ENCODE assay signal across 10 cellular contexts in the genomic region with DNA sequence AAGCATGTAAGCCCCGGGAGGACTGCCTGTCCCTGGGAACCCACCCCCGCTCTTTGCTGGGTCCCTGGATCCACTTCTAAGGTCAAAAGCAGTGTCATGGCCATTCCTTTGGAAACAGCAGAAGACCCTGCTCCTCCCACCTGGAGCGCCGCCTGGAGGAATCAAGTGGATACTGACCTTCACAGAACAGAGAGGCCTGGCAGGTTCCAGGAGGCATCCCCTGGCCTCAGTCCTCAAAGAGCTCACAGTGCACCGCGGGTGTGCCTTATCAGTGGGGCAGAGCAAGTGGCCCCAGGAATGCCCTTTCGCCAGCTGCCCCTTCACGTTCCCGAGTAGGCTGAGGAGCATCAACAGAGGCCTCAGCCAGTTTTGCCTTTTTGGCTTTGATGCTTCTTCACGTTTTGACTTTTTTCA. TPM values are rescaled to one million over a fixed set of nuclear protein-coding genes. Genes with fewer than 3 reads are reported as not detected.
A peak's percentile ranks its signal among the peaks of the same experiment; 100 is the strongest.
DNase-seq lines count a peak whose midpoint lies in the region; ATAC-seq and TF ChIP-seq lines count a peak whose summit lies in the region.
"Had no signal": no experiment of that assay in that cellular context is flagged by ENCODE, and none has a peak within 500 bp of the region (broad histone marks: within the 10 kb centered on the region; RNA-seq: fewer than 3 reads in every experiment).

No MANE protein-coding gene starts in this region.

- H3K4me3 ChIP-seq in Caco-2 (ENCODE audit: low read depth, low read length) = no peak overlapping the region
- H3K4me3 ChIP-seq in esophagus squamous epithelium = no peak overlapping the region
- H3K4me3 ChIP-seq: transverse colon had no signal

- TF ChIP-seq POLR2A in esophagus squamous epithelium (IDR thresholded peaks at IDR 0.05) = no peak

- H3K27me3 ChIP-seq in Caco-2 (replicated peaks; ENCODE audit: control insufficient read depth, insufficient read depth, low read length) (no peaks in the 10 kb centered on the region), esophagus squamous epithelium (peaks cover 0 to 13% (median 0%) of the 10 kb centered on the region in 4 donors)

- H3K36me3 Mint-ChIP-seq in Caco-2 (ENCODE audit: insufficient read depth, unreplicated experiment) = no peaks in the 10 kb centered on the region
- H3K36me3 Mint-ChIP-seq in activated CD8-positive, alpha-beta T cell treated with anti-CD3 and anti-CD28 coated beads for 36 hours (ENCODE audit: low read depth) = no peaks in the 10 kb centered on the region
- H3K36me3 Mint-ChIP-seq: activated naive CD8-positive, alpha-beta T cell treated with anti-CD3 and anti-CD28 coated beads, Interleukin-2, amount 10 ng/mL, durations not matched to agents 7 days and 5 days had no signal

- no peaks in the 10 kb centered on the region for H3K36me3 ChIP-seq in Caco-2 (ENCODE audit: control insufficient read depth, insufficient read depth, low read length)
- peaks cover under 1 to 45% (median 2%) of the 10 kb centered on the region in 3 donors for H3K36me3 ChIP-seq in esophagus squamous epithelium

- no peak for ATAC-seq in activated CD8-positive, alpha-beta T cell treated with anti-CD3 and anti-CD28 coated beads for 36 hours
- ATAC-seq in HG03097 (IDR thresholded peaks at IDR 0.05; ENCODE audit: low FRiP score, unreplicated experiment) = no peak

- intact Hi-C loops in Caco-2 (cut with micrococcal nuclease; ENCODE audit: unreplicated experiment) (no loop called here), esophagus squamous epithelium (cut with DNase I) (no loop called here)
- intact Hi-C loops in activated CD8-positive, alpha-beta T cell treated with anti-CD3 and anti-CD28 coated beads for 36 hours (cut with micrococcal nuclease) = no loop called here

- CTCF ChIA-PET in Caco-2 (lab: Charles Lee) = interaction anchor here (0.7 to 1.6 kb wide), 6 partner anchors 8 to 79 kb away, joined by 3 to 5 read pairs (median 4); no protein-coding TSS in a partner anchor
- CTCF ChIA-PET in activated CD8-positive, alpha-beta T cell treated with anti-CD3 and anti-CD28 coated beads for 36 hours (lab: Charles Lee) = interaction anchor here (1.2 to 2.1 kb wide), 2 partner anchors 9 to 196 kb away, joined by 3 to 5 read pairs; no protein-coding TSS in a partner anchor

- WGBS in esophagus squamous epithelium, 2 donors = 86 to 87% methylated on average over 8 of the region's 10 CpGs

- H3K4me1 ChIP-seq in Caco-2 (no peaks in the 10 kb centered on the region), esophagus squamous epithelium (peaks cover 10 to 25% (median 16%) of the 10 kb centered on the region in 3 donors)

- no peaks in the 10 kb centered on the region for H3K27me3 Mint-ChIP-seq in Caco-2 (ENCODE audit: insufficient read depth, unreplicated experiment)
- H3K27me3 Mint-ChIP-seq in activated CD8-positive, alpha-beta T cell treated with anti-CD3 and anti-CD28 coated beads for 36 hours = peaks cover 25% of the 10 kb centered on the region

- H3K4me1 Mint-ChIP-seq in Caco-2 (ENCODE audit: low read depth, unreplicated experiment) = peaks cover 6% of the 10 kb centered on the region
- H3K4me1 Mint-ChIP-seq in activated CD8-positive, alpha-beta T cell treated with anti-CD3 and anti-CD28 coated beads for 36 hours (ENCODE audit: low read depth) = peaks cover 5% of the 10 kb centered on the region

- POLR2A ChIA-PET in Caco-2 (lab: Charles Lee) = no interaction called here
- POLR2A ChIA-PET in activated CD8-positive, alpha-beta T cell treated with anti-CD3 and anti-CD28 coated beads for 36 hours (lab: Charles Lee) = no interaction called here

- TF ChIP-seq CTCF in Caco-2 (IDR thresholded peaks at IDR 0.05; ENCODE audit: insufficient read depth in 1 of 2, low read depth in 1 of 2, low read length in 1 of 2, severe bottlenecking in 1 of 2, unreplicated experiment in 1 of 2) = peak; percentile 48 to 70
- TF ChIP-seq CTCF in VCaP (conservative IDR thresholded peaks at IDR 0.05) = peak; percentile 28; the same call in 1 of the 2 replicates
- peak in 2 of 6 experiments; percentile 5 to 25 for TF ChIP-seq CTCF in esophagus squamous epithelium (IDR thresholded peaks at IDR 0.05)
- no peak for TF ChIP-seq CTCF in activated CD8-positive, alpha-beta T cell treated with anti-CD3 and anti-CD28 coated beads for 36 hours (IDR thresholded peaks at IDR 0.05)

- peak; percentile 65 to 66 for DNase-seq in Caco-2
- DNase-seq in HT-29 (ENCODE audit: low spot score) = peak; percentile 29
- DNase-seq in left kidney (ENCODE audit: low read depth, low spot score) = peak; percentile 60
- no peak for DNase-seq in esophagus squamous epithelium (lab: John Stamatoyannopoulos, UW)
- no peak for DNase-seq in germinal center (ENCODE audit: low spot score)
- no peak for DNase-seq in activated CD8-positive, alpha-beta T cell treated with anti-CD3 and anti-CD28 coated beads for 36 hours
- DNase-seq: activated naive CD8-positive, alpha-beta T cell treated with anti-CD3 and anti-CD28 coated beads, Interleukin-2, amount 10 ng/mL, durations not matched to agents 7 days and 5 days; transverse colon had no signal

- no peaks in the 10 kb centered on the region for H3K9me3 Mint-ChIP-seq in Caco-2 (ENCODE audit: unreplicated experiment)
- H3K9me3 Mint-ChIP-seq in activated CD8-positive, alpha-beta T cell treated with anti-CD3 and anti-CD28 coated beads for 36 hours = no peaks in the 10 kb centered on the region
- H3K9me3 Mint-ChIP-seq: activated naive CD8-positive, alpha-beta T cell treated with anti-CD3 and anti-CD28 coated beads, Interleukin-2, amount 10 ng/mL, durations not matched to agents 7 days and 5 days had no signal

- BruUV-seq in Caco-2 (replicated peaks; lab: Mats Ljungman, UMichigan) = no TSS peak

- H3K4me3 Mint-ChIP-seq in Caco-2 (ENCODE audit: unreplicated experiment) = no peak overlapping the region
- H3K4me3 Mint-ChIP-seq in activated CD8-positive, alpha-beta T cell treated with anti-CD3 and anti-CD28 coated beads for 36 hours = no peak overlapping the region
- H3K4me3 Mint-ChIP-seq: activated naive CD8-positive, alpha-beta T cell treated with anti-CD3 and anti-CD28 coated beads, Interleukin-2, amount 10 ng/mL, durations not matched to agents 7 days and 5 days had no signal

- no peak overlapping the region for H3K27ac ChIP-seq in VCaP
- H3K27ac ChIP-seq in esophagus squamous epithelium = no peak overlapping the region
- H3K27ac ChIP-seq: transverse colon had no signal

- H3K27ac Mint-ChIP-seq in Caco-2 (ENCODE audit: unreplicated experiment) = no peak overlapping the region
- no peak overlapping the region for H3K27ac Mint-ChIP-seq in activated CD8-positive, alpha-beta T cell treated with anti-CD3 and anti-CD28 coated beads for 36 hours
- H3K27ac Mint-ChIP-seq: activated naive CD8-positive, alpha-beta T cell treated with anti-CD3 and anti-CD28 coated beads, Interleukin-2, amount 10 ng/mL, durations not matched to agents 7 days and 5 days had no signal

- H3K9me3 ChIP-seq in Caco-2 (no peaks in the 10 kb centered on the region), esophagus squamous epithelium (no peaks in the 10 kb centered on the region)
- H3K9me3 ChIP-seq: transverse colon had no signal

RNA-seq across cellular contexts. Expression of gene SLC4A11, which starts 11.1 kb away (rescaled TPM):
- total RNA-seq in Caco-2 (2022) (8.6 and 9.5 TPM in 2 replicates), esophagus squamous epithelium (10 to 100 TPM in 3 of 4 donors, 1 to 10 TPM in 1; 7.2 to 24.7 (median 17.7) TPM)
- 1.3 and 1.8 TPM in 2 replicates for total RNA-seq in HT-29 (2014; rRNA removed; shearing (Covaris generic))
- total RNA-seq in activated CD8-positive, alpha-beta T cell treated with anti-CD3 and anti-CD28 coated beads for 36 hours = 1 to 10 TPM; 1.8 to 2.8 TPM

RNA-seq across cellular contexts. Expression of gene ITPA, which starts 40.8 kb away (rescaled TPM):
- total RNA-seq in Caco-2 (2022) (68.4 and 73.8 TPM in 2 replicates), esophagus squamous epithelium (10 to 100 TPM; 47.1 to 54.5 (median 48.7) TPM)
- 132 and 133 TPM in 2 replicates for total RNA-seq in HT-29 (2014; rRNA removed; shearing (Covaris generic))
- total RNA-seq in activated CD8-positive, alpha-beta T cell treated with anti-CD3 and anti-CD28 coated beads for 36 hours = 10 to 100 TPM; 56.3 to 66.9 TPM

RNA-seq across cellular contexts. Expression of gene DDRGK1, which starts 45.6 kb away (rescaled TPM):
- total RNA-seq in Caco-2 (2022) = 76.3 and 84.8 TPM in 2 replicates
- 45.8 and 55.5 TPM in 2 replicates for total RNA-seq in HT-29 (2014; rRNA removed; shearing (Covaris generic))
- total RNA-seq in esophagus squamous epithelium = 10 to 100 TPM; 59.2 to 71.7 (median 66.4) TPM
- total RNA-seq in activated CD8-positive, alpha-beta T cell treated with anti-CD3 and anti-CD28 coated beads for 36 hours = 10 to 100 TPM; 50.1 to 54.1 TPM

Comparison
In these comparisons a context has a peak if more than half of its experiments do, and no peak if none do; other contexts are left out.
1. DNase-seq: peak in Caco-2 (2 of 2), HT-29 (single experiment) and left kidney (single experiment); none in esophagus squamous epithelium (single experiment), germinal center (single experiment) and activated CD8-positive, alpha-beta T cell treated with anti-CD3 and anti-CD28 coated beads for 36 hours (single experiment).